ENCODE assay signal across 18 cellular contexts in the genomic region with DNA sequence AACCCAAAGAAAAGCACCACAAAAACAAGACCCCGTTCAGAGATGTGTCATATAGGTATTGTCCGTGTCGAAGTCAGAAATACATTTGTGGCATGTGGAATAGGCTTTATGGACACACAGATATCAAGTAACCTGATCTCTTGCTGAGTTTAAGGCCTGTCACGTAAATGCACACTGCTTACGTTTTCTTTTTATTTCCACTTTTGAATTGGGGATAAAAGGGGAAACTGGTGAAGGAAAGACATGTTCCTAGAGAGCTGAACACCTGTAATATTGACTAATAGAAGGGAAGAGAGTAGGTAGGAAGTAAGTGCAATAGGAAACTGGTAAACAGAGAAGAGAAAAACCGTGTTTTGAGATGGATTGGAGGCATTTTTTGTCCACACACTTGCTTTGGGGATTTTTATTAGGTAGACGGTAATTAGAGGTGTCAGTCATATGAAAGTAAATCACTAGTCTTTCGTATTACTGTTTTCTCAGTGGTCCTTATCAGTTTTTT. TPM values are rescaled to one million over a fixed set of nuclear protein-coding genes. Genes with fewer than 3 reads are reported as not detected.
DNase-seq lines count a peak whose midpoint lies in the region; ATAC-seq and TF ChIP-seq lines count a peak whose summit lies in the region.
"Had no signal": no experiment of that assay in that cellular context is flagged by ENCODE, and none has a peak within 500 bp of the region (broad histone marks: within the 10 kb centered on the region; RNA-seq: fewer than 3 reads in every experiment).

No MANE protein-coding gene starts in this region.

- H3K36me3 Mint-ChIP-seq in CD4-positive, CD25-positive, alpha-beta regulatory T cell = peaks cover 23% of the 10 kb centered on the region
- peaks cover 7% of the 10 kb centered on the region for H3K36me3 Mint-ChIP-seq in T-cell
- H3K36me3 Mint-ChIP-seq in endothelial cell (ENCODE audit: low read depth, unreplicated experiment) = peaks cover 10% of the 10 kb centered on the region
- peaks cover 16% of the 10 kb centered on the region for H3K36me3 Mint-ChIP-seq in nephron progenitor cell (ENCODE audit: low read depth)

- no peaks in the 10 kb centered on the region for H3K9me3 ChIP-seq in CD4-positive, CD25-positive, alpha-beta regulatory T cell (ENCODE audit: control insufficient read depth in 2 of 2, low read length in 2 of 2)
- no peaks in the 10 kb centered on the region for H3K9me3 ChIP-seq in HAP-1
- H3K9me3 ChIP-seq in left lung = no peaks in the 10 kb centered on the region
- H3K9me3 ChIP-seq in BE2C = no peaks in the 10 kb centered on the region
- H3K9me3 ChIP-seq: body of pancreas, heart left ventricle, neutrophil, thoracic aorta had no signal

- no peak for ATAC-seq in CD4-positive, CD25-positive, alpha-beta regulatory T cell (ENCODE audit: low read depth in 2 of 2)
- ATAC-seq in T-cell (replicated peaks in 1 of 4) = no peak
- no peak for ATAC-seq in left lung
- ATAC-seq: body of pancreas, heart left ventricle, right cardiac atrium had no signal

- peaks cover 92% of the 10 kb centered on the region for H3K4me1 ChIP-seq in CD4-positive, CD25-positive, alpha-beta regulatory T cell (ENCODE audit: control insufficient read depth, insufficient read depth, low read length, poor library complexity, severe bottlenecking)
- H3K4me1 ChIP-seq in HAP-1 (peaks cover 48% of the 10 kb centered on the region), left lung (peaks cover 26 to 50% of the 10 kb centered on the region in 2 donors), BE2C (0 out of 2 replicates have a peak, but pooled peaks cover 2% of the 10 kb centered on the region)

- peaks cover 6% of the 10 kb centered on the region for H3K36me3 ChIP-seq in CD4-positive, CD25-positive, alpha-beta regulatory T cell (ENCODE audit: control insufficient read depth, insufficient read depth, low read length)
- H3K36me3 ChIP-seq in GM06990 (ENCODE audit: control insufficient read depth, insufficient read depth, low read length) (no peaks in the 10 kb centered on the region; the same call in 1 of the 2 replicates), HAP-1 (replicated peaks) (no peaks in the 10 kb centered on the region), left lung (no peaks in the 10 kb centered on the region), BE2C (no peaks in the 10 kb centered on the region; the same call in 1 of the 2 replicates)
- H3K36me3 ChIP-seq: heart left ventricle, thoracic aorta had no signal

- peak overlapping the region; percentile 92 for H3K27ac ChIP-seq in CD4-positive, CD25-positive, alpha-beta regulatory T cell (ENCODE audit: insufficient read depth, low read length, poor library complexity, severe bottlenecking)
- no peak overlapping the region for H3K27ac ChIP-seq in left lung
- H3K27ac ChIP-seq: body of pancreas, HL-60, neutrophil, thoracic aorta had no signal

- peak overlapping the region; percentile 95 to 99 (median 98) for H3K27ac Mint-ChIP-seq in CD4-positive, CD25-positive, alpha-beta regulatory T cell
- H3K27ac Mint-ChIP-seq in T-cell (peak overlapping the region; percentile 94 to 98), endothelial cell (ENCODE audit: unreplicated experiment) (peak overlapping the region; percentile 41), nephron progenitor cell (no peak overlapping the region)

- H3K27me3 Mint-ChIP-seq in CD4-positive, CD25-positive, alpha-beta regulatory T cell = peaks cover 5% of the 10 kb centered on the region
- H3K27me3 Mint-ChIP-seq in T-cell (no peaks in the 10 kb centered on the region), endothelial cell (ENCODE audit: unreplicated experiment) (peaks cover 9% of the 10 kb centered on the region), nephron progenitor cell (ENCODE audit: low read depth, poor library complexity) (no peaks in the 10 kb centered on the region)

- intact Hi-C loops in left lung (cut with DNase I) = no loop called here

- H3K4me3 Mint-ChIP-seq in CD4-positive, CD25-positive, alpha-beta regulatory T cell = peak overlapping the region; percentile 81 to 90 (median 88)
- H3K4me3 Mint-ChIP-seq in T-cell (peak overlapping the region; percentile 75 to 79 (median 76)), endothelial cell (ENCODE audit: unreplicated experiment) (no peak overlapping the region), nephron progenitor cell (no peak overlapping the region)

- peak overlapping the region; percentile 86 for H3K4me3 ChIP-seq in CD4-positive, CD25-positive, alpha-beta regulatory T cell (ENCODE audit: low read depth, low read length)
- H3K4me3 ChIP-seq in GM06990 (replicated peaks; ENCODE audit: low read depth, low read length) = peak overlapping the region; percentile 90
- no peak overlapping the region for H3K4me3 ChIP-seq in HAP-1
- H3K4me3 ChIP-seq in left lung = no peak overlapping the region
- no peak overlapping the region for H3K4me3 ChIP-seq in BE2C (ENCODE audit: low read depth, low read length)
- H3K4me3 ChIP-seq: body of pancreas, heart left ventricle, thoracic aorta had no signal

- no peak for DNase-seq in CD4-positive, CD25-positive, alpha-beta regulatory T cell
- DNase-seq in GM06990 (ENCODE audit: extremely low read depth, insufficient read length) (no peak), T-cell (no peak), endothelial cell (ENCODE audit: low spot score) (no peak), HAP-1 (ENCODE audit: low spot score in 2 of 2) (no peak), nephron progenitor cell (no peak), left lung (no peak), BE2C (no peak)
- DNase-seq: body of pancreas, heart left ventricle, KBM-7, mammary epithelial cell, NCI-H1092, NCI-H774, right cardiac atrium had no signal

- no peak for TF ChIP-seq CTCF in GM06990 (IDR thresholded peaks at IDR 0.05; ENCODE audit: insufficient read depth, low read length, poor library complexity, severe bottlenecking)
- TF ChIP-seq CTCF in endothelial cell (IDR thresholded peaks at IDR 0.05; ENCODE audit: unreplicated experiment) = no peak
- no peak for TF ChIP-seq CTCF in nephron progenitor cell (IDR thresholded peaks at IDR 0.05)
- no peak for TF ChIP-seq CTCF in left lung (IDR thresholded peaks at IDR 0.05)
- TF ChIP-seq CTCF in BE2C (IDR thresholded peaks at IDR 0.05; ENCODE audit: low read depth, low read length) = no peak

- peaks cover 0 to 1% (median 0%) of the 10 kb centered on the region in 7 donors for H3K9me3 Mint-ChIP-seq in CD4-positive, CD25-positive, alpha-beta regulatory T cell
- H3K9me3 Mint-ChIP-seq in T-cell (no peaks in the 10 kb centered on the region), endothelial cell (ENCODE audit: unreplicated experiment) (no peaks in the 10 kb centered on the region), nephron progenitor cell (no peaks in the 10 kb centered on the region)

- H3K4me1 Mint-ChIP-seq in CD4-positive, CD25-positive, alpha-beta regulatory T cell = peaks cover 53 to 92% (median 76%) of the 10 kb centered on the region in 4 donors
- H3K4me1 Mint-ChIP-seq in T-cell (peaks cover 93 to 95% (median 94%) of the 10 kb centered on the region in 3 donors), endothelial cell (ENCODE audit: unreplicated experiment) (peaks cover 53% of the 10 kb centered on the region), nephron progenitor cell (peaks cover 57% of the 10 kb centered on the region)

- CTCF ChIA-PET in T-cell (lab: Charles Lee) = interaction anchor here in 1 of 2 donors (0.7 to 1.7 kb wide), 4 partner anchors 23 to 83 kb away, joined by 3 to 12 read pairs (median 4); no protein-coding TSS in a partner anchor

- POLR2A ChIA-PET in T-cell (lab: Charles Lee) = no interaction called here

- in situ Hi-C loops in HAP-1 (cut with MboI; ENCODE audit: low sequenced_read_pairs) = no loop called here

- no peaks in the 10 kb centered on the region for H3K27me3 ChIP-seq in CD4-positive, CD25-positive, alpha-beta regulatory T cell (ENCODE audit: control insufficient read depth, insufficient read depth, low read length)
- H3K27me3 ChIP-seq in GM06990 (replicated peaks; ENCODE audit: control insufficient read depth, insufficient read depth, low read length) = no peaks in the 10 kb centered on the region
- H3K27me3 ChIP-seq in HAP-1 (ENCODE audit: low read depth) = no peaks in the 10 kb centered on the region
- H3K27me3 ChIP-seq in left lung = no peaks in the 10 kb centered on the region
- no peaks in the 10 kb centered on the region for H3K27me3 ChIP-seq in BE2C
- H3K27me3 ChIP-seq: body of pancreas, heart left ventricle, neutrophil had no signal

RNA-seq across cellular contexts. Expression of gene TMEM131L, which starts 24.9 kb away (rescaled TPM):
- 86.4 TPM for total RNA-seq in CD4-positive, CD25-positive, alpha-beta regulatory T cell
- polyA plus RNA-seq in CD4-positive, CD25-positive, alpha-beta regulatory T cell = 10 to 100 TPM; 35.5 to 48.4 (median 40.1) TPM
- 100 to 1,000 TPM in 1 of 5 donors, 10 to 100 TPM in 4; 60.7 to 115 (median 72.6) TPM for total RNA-seq in T-cell
- total RNA-seq in endothelial cell (ENCODE audit: unreplicated experiment) = 29.8 TPM
- total RNA-seq in left lung = 10 to 100 TPM; 17.6 to 20.2 TPM
- polyA plus RNA-seq in BE2C (2012; ENCODE audit: insufficient read depth, insufficient read length, low read depth) = 6.5 TPM

Comparison
In these comparisons a context has a peak if more than half of its experiments do, and no peak if none do; other contexts are left out.
1. H3K4me3 ChIP-seq: peak in CD4-positive, CD25-positive, alpha-beta regulatory T cell (single experiment) and GM06990 (single experiment); none in HAP-1 (single experiment), left lung (0 of 2) and BE2C (single experiment).
2. H3K4me3 Mint-ChIP-seq: peak in CD4-positive, CD25-positive, alpha-beta regulatory T cell (4 of 4) and T-cell (3 of 3); none in endothelial cell (single experiment) and nephron progenitor cell (single experiment).